In genomic region chr2:24007693-24008092, GRCh38 we compare ENCODE assay signal across 3 cellular contexts.
TF ChIP-seq lines count a peak whose summit lies in the region.

No MANE protein-coding gene starts in this region.

TF ChIP-seq in HepG2, 621 proteins besides CTCF, POLR2A, EP300 and RAD21 (continues in another document):
- no peak for TF ChIP-seq ZFAT (CRISPR knock-in tag; conservative IDR thresholded peaks at IDR 0.05)
- TF ChIP-seq RERE (CRISPR knock-in tag; IDR thresholded peaks at IDR 0.05; ENCODE audit: low read depth) = no peak
- no peak for TF ChIP-seq IKZF5 (CRISPR knock-in tag; IDR thresholded peaks at IDR 0.05)
- no peak for TF ChIP-seq DRAP1 (CRISPR knock-in tag; IDR thresholded peaks at IDR 0.05)
- no peak for TF ChIP-seq ZNF562 (CRISPR knock-in tag; IDR thresholded peaks at IDR 0.05; ENCODE audit: borderline replicate concordance)

TF ChIP-seq in IMR-90, 13 proteins besides CTCF, POLR2A, EP300 and RAD21:
- no peak for TF ChIP-seq CHD1 (IDR thresholded peaks at IDR 0.05; ENCODE audit: low read depth, low read length)
- no peak for TF ChIP-seq MAZ (IDR thresholded peaks at IDR 0.05; ENCODE audit: borderline replicate concordance, low read depth, low read length)
- no peak for TF ChIP-seq FOS (IDR thresholded peaks at IDR 0.05; ENCODE audit: low read depth, low read length)
- no peak for TF ChIP-seq RFX5 (IDR thresholded peaks at IDR 0.05; ENCODE audit: low read depth, low read length)
- TF ChIP-seq NFE2L2 (IDR thresholded peaks at IDR 0.05; ENCODE audit: low read depth, low read length) = no peak
- TF ChIP-seq ELK1 (IDR thresholded peaks at IDR 0.05; ENCODE audit: borderline replicate concordance, low read depth, low read length) = no peak
- TF ChIP-seq USF2 (IDR thresholded peaks at IDR 0.05; ENCODE audit: low read depth, low read length) = no peak
- no peak for TF ChIP-seq BHLHE40 (IDR thresholded peaks at IDR 0.05; ENCODE audit: low read depth, low read length)
- TF ChIP-seq RCOR1 (IDR thresholded peaks at IDR 0.05; ENCODE audit: insufficient replicate concordance, low read length) = no peak
- no peak for TF ChIP-seq SMC3 (IDR thresholded peaks at IDR 0.05; ENCODE audit: low read depth, low read length)
- TF ChIP-seq CEBPB (IDR thresholded peaks at IDR 0.05; ENCODE audit: low read depth, low read length) = no peak
- TF ChIP-seq MXI1 (IDR thresholded peaks at IDR 0.05; ENCODE audit: borderline replicate concordance, low read depth, low read length) = no peak
- TF ChIP-seq MAFK (IDR thresholded peaks at IDR 0.05; ENCODE audit: low read depth, low read length) = no peak

TF ChIP-seq in K562, 482 proteins besides CTCF, POLR2A, EP300 and RAD21:
- TF ChIP-seq CREB1 (IDR thresholded peaks at IDR 0.05) (no peak), CREB1 (CRISPR knock-in tag; IDR thresholded peaks at IDR 0.05) (no peak), FOXK2 (conservative IDR thresholded peaks at IDR 0.05 in 1 of 2, IDR thresholded peaks at IDR 0.05 in 1 of 2; ENCODE audit: low read depth in 2 of 2) (0 out of 4 replicates have a peak, but pooled peaks of 1 of the 2 experiments have one; percentile 9), ZBTB11 (CRISPR knock-in tag; IDR thresholded peaks at IDR 0.05) (0 out of 6 replicates have a peak, but pooled peaks of 1 of the 3 experiments have one; percentile 5), RERE (CRISPR knock-in tag; IDR thresholded peaks at IDR 0.05; ENCODE audit: borderline replicate concordance) (no peak)
